In genomic region chr7:5495581-5496375, GRCh38 we compare ENCODE assay signal across 8 cellular contexts. TPM values are rescaled to one million over a fixed set of nuclear protein-coding genes. Genes with fewer than 3 reads are reported as not detected.
A peak's percentile ranks its signal among the peaks of the same experiment; 100 is the strongest.
DNase-seq lines count a peak whose midpoint lies in the region; ATAC-seq, FAIRE-seq and TF ChIP-seq lines count a peak whose summit lies in the region.

No MANE protein-coding gene starts in this region.

- H3K36me3 ChIP-seq in RWPE2 (ENCODE audit: low read depth): peaks cover 50% of the 10 kb centered on the region
- peaks cover 24 to 28% of the 10 kb centered on the region in 2 experiments for H3K36me3 ChIP-seq in trophoblast cell (ENCODE audit: control insufficient read depth in 1 of 2, insufficient read depth in 2 of 2, low read length in 2 of 2)
- H3K36me3 ChIP-seq in small intestine (ENCODE audit: control insufficient read depth in 2 of 2, insufficient read depth in 2 of 2, low read length in 2 of 2): peaks cover 0 to 3% of the 10 kb centered on the region in 2 donors

- H3K27me3 ChIP-seq in RWPE2 (ENCODE audit: insufficient read depth, poor library complexity, severe bottlenecking) (no peaks in the 10 kb centered on the region), trophoblast cell (ENCODE audit: insufficient read depth, low read length) (no peaks in the 10 kb centered on the region), small intestine (ENCODE audit: control insufficient read depth in 2 of 2, insufficient read depth in 2 of 2, low read length in 2 of 2) (no peaks in the 10 kb centered on the region)

- FAIRE-seq in frontal cortex (lab: Jason Lieb, UNC) (no peak), small intestine (lab: Jason Lieb, UNC) (no peak)

- WGBS in trophoblast cell (ENCODE audit: extremely low coverage, insufficient coverage, insufficient read length): no CpG with 5 or more reads among the region's 35 CpGs
- 79 to 86% (median 82%) methylated on average over 34 to 35 of the region's 35 CpGs for WGBS in small intestine, 3 donors

- H3K18ac ChIP-seq in trophoblast cell (ENCODE audit: low read length): peak overlapping the region; percentile 17

- H3K79me2 ChIP-seq in trophoblast cell (ENCODE audit: control insufficient read depth, insufficient read depth, low read length, poor library complexity): no peaks in the 10 kb centered on the region

- ATAC-seq in RWPE2 (ENCODE audit: low read depth) (peak; percentile 24), HG02852 (IDR thresholded peaks at IDR 0.05; ENCODE audit: unreplicated experiment) (no peak)
- no peak for ATAC-seq in activated CD4-positive, CD25-positive, alpha-beta regulatory T cell treated with anti-CD3 and anti-CD28 coated beads, Interleukin-2, amount 50 U/mL, for 24 hours

- H2AK5ac ChIP-seq in trophoblast cell (ENCODE audit: low read length): peak overlapping the region; percentile 51

- H2BK120ac ChIP-seq in trophoblast cell (ENCODE audit: insufficient read depth, low read length, poor library complexity): no peak overlapping the region

- H4K8ac ChIP-seq in trophoblast cell (ENCODE audit: low read depth, low read length): no peak overlapping the region

- peak overlapping the region; percentile 74 for H4K91ac ChIP-seq in trophoblast cell (ENCODE audit: low read depth, low read length)

- DNase-seq in DMS79 (lab: John Stamatoyannopoulos, UW): peak; percentile 73
- no peak for DNase-seq in RWPE2 (ENCODE audit: low spot score)
- DNase-seq in frontal cortex (ENCODE audit: low spot score in 2 of 2): peak; percentile 74 to 77
- DNase-seq in trophoblast cell: no peak
- no peak for DNase-seq in AG08396 (ENCODE audit: low spot score)
- no peak for DNase-seq in small intestine

- H3K4me3 ChIP-seq in RWPE2 (ENCODE audit: severe bottlenecking): no peak overlapping the region
- H3K4me3 ChIP-seq in trophoblast cell (ENCODE audit: low read depth, low read length): no peak overlapping the region
- no peak overlapping the region for H3K4me3 ChIP-seq in small intestine (ENCODE audit: low read depth in 1 of 2, low read length in 2 of 2)

- peak overlapping the region; percentile 58 for H2BK12ac ChIP-seq in trophoblast cell (ENCODE audit: low read length)

- H2BK5ac ChIP-seq in trophoblast cell (ENCODE audit: low read depth, low read length, poor library complexity): peak overlapping the region; percentile 42

- H3K14ac ChIP-seq in trophoblast cell (ENCODE audit: low read length): peak overlapping the region; percentile 57

- no peaks in the 10 kb centered on the region for H3K9me3 ChIP-seq in RWPE2 (ENCODE audit: severe bottlenecking)
- H3K9me3 ChIP-seq in trophoblast cell (ENCODE audit: insufficient read depth, low read depth, low read length): peaks cover 3% of the 10 kb centered on the region
- H3K9me3 ChIP-seq in small intestine (ENCODE audit: control insufficient read depth, low read depth): no peaks in the 10 kb centered on the region

- H3K23ac ChIP-seq in trophoblast cell (ENCODE audit: low read length): no peak overlapping the region

- no peak overlapping the region for H3K4me2 ChIP-seq in trophoblast cell (ENCODE audit: low read length)

- H2AFZ ChIP-seq in trophoblast cell (ENCODE audit: insufficient read depth, low read length, poor library complexity): no peak overlapping the region

- H3K27ac ChIP-seq in RWPE2 (ENCODE audit: poor library complexity, severe bottlenecking) (peak overlapping the region; percentile 73), trophoblast cell (ENCODE audit: low read depth, low read length) (no peak overlapping the region), small intestine (ENCODE audit: low read depth in 1 of 2, low read length in 1 of 2) (no peak overlapping the region)

- H4K12ac ChIP-seq in trophoblast cell (ENCODE audit: low read depth, low read length): no peak overlapping the region

- peaks cover 7% of the 10 kb centered on the region for H3K79me1 ChIP-seq in trophoblast cell (ENCODE audit: low read length)

- TF ChIP-seq CTCF in RWPE2 (IDR thresholded peaks at IDR 0.05; ENCODE audit: poor library complexity, severe bottlenecking): no peak

- peak overlapping the region; percentile 35 for H3K4ac ChIP-seq in trophoblast cell (ENCODE audit: low read depth, low read length)

- no peak overlapping the region for H3K9ac ChIP-seq in trophoblast cell (ENCODE audit: low read length)

- peaks cover 13% of the 10 kb centered on the region for H3K4me1 ChIP-seq in RWPE2 (ENCODE audit: insufficient read depth, poor library complexity, severe bottlenecking)
- H3K4me1 ChIP-seq in trophoblast cell (ENCODE audit: control insufficient read depth in 1 of 2, insufficient read depth in 2 of 2, low read length in 2 of 2): peaks cover 8 to 11% of the 10 kb centered on the region in 2 experiments
- H3K4me1 ChIP-seq in small intestine (ENCODE audit: control insufficient read depth in 2 of 2, insufficient read depth in 1 of 2, low read depth in 1 of 2, low read length in 1 of 2): peaks cover 0 to 2% of the 10 kb centered on the region in 2 donors

RNA-seq across cellular contexts. Expression of gene FBXL18, which starts 17.8 kb away (rescaled TPM):
- 3.3 TPM for total RNA-seq in frontal cortex
- polyA plus RNA-seq in trophoblast cell (2013): 10.7 and 11.6 TPM in 2 replicates
- 1 to 10 TPM; 1.1 to 3.4 (median 1.3) TPM for polyA plus RNA-seq in small intestine

RNA-seq across cellular contexts. Expression of gene ACTB, which starts 34.6 kb away (rescaled TPM):
- total RNA-seq in frontal cortex: 1,494 TPM
- 11,522 and 11,821 TPM in 2 replicates for polyA plus RNA-seq in trophoblast cell (2013)
- polyA plus RNA-seq in small intestine: 1,000 to 10,000 TPM; 3,422 to 5,487 (median 4,014) TPM

Comparison
In these comparisons a context has a peak if more than half of its experiments do, and no peak if none do; other contexts are left out.
1. DNase-seq: peak in DMS79 (single experiment) and frontal cortex (2 of 2); none in RWPE2 (single experiment), trophoblast cell (0 of 2), AG08396 (single experiment) and small intestine (single experiment).